ENCODE assay signal across 8 cellular contexts in genomic region chr19:53908106-53908932, GRCh38. TPM values are rescaled to one million over a fixed set of nuclear protein-coding genes. Genes with fewer than 3 reads are reported as not detected.
DNase-seq lines count a peak whose midpoint lies in the region; ATAC-seq, FAIRE-seq and TF ChIP-seq lines count a peak whose summit lies in the region.

No MANE protein-coding gene starts in this region.

- H3K36me3 ChIP-seq in smooth muscle cell (ENCODE audit: low read depth) = no peaks in the 10 kb centered on the region

- peaks cover 74% of the 10 kb centered on the region for H3K27me3 ChIP-seq in smooth muscle cell (ENCODE audit: low read depth)

- WGBS in smooth muscle cell (ENCODE audit: low lambda C conversion rate) = 4% methylated on average over 33 of the region's 51 CpGs

- peak; percentile 78 for DNase-seq in GM19239 (ENCODE audit: insufficient read length, low spot score)
- peak; percentile 64 for DNase-seq in RPMI8226
- peak; percentile 9 for DNase-seq in activated naive CD8-positive, alpha-beta T cell treated with anti-CD3 and anti-CD28 coated beads, Interleukin-2, amount 50 U/mL, for 16 hours (ENCODE audit: low read depth, low spot score)
- peak; percentile 67 for DNase-seq in hepatic stellate cell (ENCODE audit: low spot score)
- DNase-seq in smooth muscle cell (lab: John Stamatoyannopoulos, UW; ENCODE audit: unreplicated experiment) = peak; percentile 47
- no peak for DNase-seq in AML-193 (lab: John Stamatoyannopoulos, UW)
- DNase-seq in NK-92 (lab: John Stamatoyannopoulos, UW; ENCODE audit: unreplicated experiment) = no peak

- no peaks in the 10 kb centered on the region for H4K20me1 ChIP-seq in smooth muscle cell (ENCODE audit: low read depth)

- H3K4me1 ChIP-seq in smooth muscle cell (ENCODE audit: low read depth) = peaks cover 6% of the 10 kb centered on the region

- no peaks in the 10 kb centered on the region for H3K9me3 ChIP-seq in smooth muscle cell (replicated peaks; ENCODE audit: low read depth)

- H3K9ac ChIP-seq in smooth muscle cell (ENCODE audit: low read depth) = no peak overlapping the region

- H3K4me2 ChIP-seq in smooth muscle cell = peak overlapping the region; percentile 85

- TF ChIP-seq CTCF in smooth muscle cell (IDR thresholded peaks at IDR 0.05; ENCODE audit: borderline replicate concordance, insufficient read depth, poor library complexity, severe bottlenecking) = no peak

- no peak for FAIRE-seq in GM19239 (lab: Jason Lieb, UNC)

- peak overlapping the region; percentile 43 for H2AFZ ChIP-seq in smooth muscle cell (ENCODE audit: low read depth)

- no peak for ATAC-seq in HG02798 (IDR thresholded peaks at IDR 0.05; ENCODE audit: poor library complexity, unreplicated experiment)

- no peak overlapping the region for H3K27ac ChIP-seq in smooth muscle cell (ENCODE audit: low read depth)

- no peaks in the 10 kb centered on the region for H3K79me2 ChIP-seq in smooth muscle cell (ENCODE audit: low read depth)

- no peaks in the 10 kb centered on the region for H3F3A ChIP-seq in smooth muscle cell (ENCODE audit: low read depth)

- H3K4me3 ChIP-seq in smooth muscle cell = peak overlapping the region; percentile 46

RNA-seq across cellular contexts. Expression of gene CACNG7, which starts 0.8 kb away (rescaled TPM):
- total RNA-seq in smooth muscle cell = 2.3 and 6.1 TPM in 2 replicates
- 0.59 and 1.3 TPM in 2 replicates for polyA plus RNA-seq in smooth muscle cell

RNA-seq across cellular contexts. Expression of gene PRKCG, which starts 26.3 kb away (rescaled TPM):
- 0.18 TPM in 1 of 2 replicates, not detected in the other for total RNA-seq in smooth muscle cell
- polyA plus RNA-seq in smooth muscle cell = 0.51 and 0.59 TPM in 2 replicates

RNA-seq across cellular contexts. Expression of gene MYADM, which starts 40.6 kb away (rescaled TPM):
- total RNA-seq in smooth muscle cell = 83.8 and 97.6 TPM in 2 replicates
- 193 and 247 TPM in 2 replicates for polyA plus RNA-seq in smooth muscle cell

RNA-seq across cellular contexts. Expression of gene CACNG8, which starts 54.4 kb away (rescaled TPM):
- total RNA-seq in smooth muscle cell = 0.04 and 0.31 TPM in 2 replicates
- polyA plus RNA-seq in smooth muscle cell = 0.03 and 0.19 TPM in 2 replicates

Comparison
In these comparisons a context has a peak if more than half of its experiments do, and no peak if none do; other contexts are left out.
1. DNase-seq: peak in GM19239 (single experiment), RPMI8226 (single experiment), activated naive CD8-positive, alpha-beta T cell treated with anti-CD3 and anti-CD28 coated beads, Interleukin-2, amount 50 U/mL, for 16 hours (single experiment), hepatic stellate cell (single experiment) and smooth muscle cell (single experiment); none in AML-193 (0 of 2) and NK-92 (single experiment).